ENCODE assay signal across 15 cellular contexts in genomic region chr10:46293832-46294640, GRCh38. TPM values are rescaled to one million over a fixed set of nuclear protein-coding genes. Genes with fewer than 3 reads are reported as not detected.
DNase-seq lines count a peak whose midpoint lies in the region; ATAC-seq and TF ChIP-seq lines count a peak whose summit lies in the region.
"Had no signal": no experiment of that assay in that cellular context is flagged by ENCODE, and none has a peak within 500 bp of the region (broad histone marks: within the 10 kb centered on the region; RNA-seq: fewer than 3 reads in every experiment).

No MANE protein-coding gene starts in this region.

- no peaks in the 10 kb centered on the region for H3K27me3 ChIP-seq in AG04450 (ENCODE audit: control insufficient read depth, insufficient read depth, low read length)
- no peaks in the 10 kb centered on the region for H3K27me3 ChIP-seq in left lung
- H3K27me3 ChIP-seq: dorsolateral prefrontal cortex had no signal

- H3K9me3 ChIP-seq in AG04450 (ENCODE audit: control insufficient read depth, insufficient read depth, low read length) (no peaks in the 10 kb centered on the region), left lung (no peaks in the 10 kb centered on the region)

- H3K4me3 ChIP-seq in AG04450 (ENCODE audit: low read depth, low read length) (no peak overlapping the region), GM12875 (ENCODE audit: low read depth, low read length) (no peak overlapping the region), left lung (no peak overlapping the region)
- H3K4me3 ChIP-seq: dorsolateral prefrontal cortex, GM12878 had no signal

- intact Hi-C loops in left lung (cut with DNase I), result no loop called here

- H3K27ac ChIP-seq in AG04450 (ENCODE audit: low read depth, low read length) (no peak overlapping the region), left lung (no peak overlapping the region)
- H3K27ac ChIP-seq: dorsolateral prefrontal cortex had no signal

- H3K36me3 ChIP-seq in left lung, result no peaks in the 10 kb centered on the region

- DNase-seq in AG04450 (ENCODE audit: low read depth, low spot score) (no peak), left lung (peak; percentile 29 to 76), DMS153 (lab: John Stamatoyannopoulos, UW) (no peak), DMS 273 (lab: John Stamatoyannopoulos, UW; ENCODE audit: unreplicated experiment) (no peak), NCI-H446 (lab: John Stamatoyannopoulos, UW) (no peak)
- DNase-seq: CD8-positive, alpha-beta memory T cell; NCI-H2081; stimulated activated CD4-positive, alpha-beta T cell treated with anti-CD3 and anti-CD28 coated beads, Interleukin-2, amount 100 ng/mL, for 48 hours; stimulated activated naive CD4-positive, alpha-beta T cell treated with Interleukin-2 at 50 U/mL for 16 hours had no signal

- H3K4me1 ChIP-seq in left lung, result peaks cover 2 to 5% of the 10 kb centered on the region in 2 donors

- TF ChIP-seq CTCF in AG04450 (IDR thresholded peaks at IDR 0.05; ENCODE audit: low read depth, low read length) (peak; percentile 23; the same call in 1 of the 2 replicates), GM12875 (IDR thresholded peaks at IDR 0.05; ENCODE audit: borderline replicate concordance, insufficient read depth, low read depth, low read length) (0 out of 2 replicates have a peak, but pooled peaks have one; percentile 4), left lung (IDR thresholded peaks at IDR 0.05) (no peak)

- ATAC-seq in SK-N-SH treated with all-trans-retinoic acid at 6 μM for 48 hours, result peak; percentile 63
- no peak for ATAC-seq in left lung
- ATAC-seq in GM19351 (IDR thresholded peaks at IDR 0.05; ENCODE audit: unreplicated experiment), result no peak
- ATAC-seq: GM12878 had no signal

- POLR2A ChIA-PET in AG04450 (lab: Yijun Ruan, JAX), result no interaction called here

- CTCF ChIA-PET in AG04450 (lab: Charles Lee), result no interaction called here

TF ChIP-seq in SK-N-SH treated with all-trans-retinoic acid at 6 μM for 48 hours, 23 proteins besides CTCF, POLR2A, EP300 and RAD21:
- TF ChIP-seq TOX (CRISPR knock-in tag; IDR thresholded peaks at IDR 0.05; ENCODE audit: borderline replicate concordance) (no peak), ZNF8 (CRISPR knock-in tag; IDR thresholded peaks at IDR 0.05) (no peak), ARNTL (CRISPR knock-in tag; IDR thresholded peaks at IDR 0.05; ENCODE audit: borderline replicate concordance, low read depth) (no peak), ISL1 (CRISPR knock-in tag; IDR thresholded peaks at IDR 0.05) (no peak), OSR1 (CRISPR knock-in tag; IDR thresholded peaks at IDR 0.05) (no peak), GLIS3 (CRISPR knock-in tag; IDR thresholded peaks at IDR 0.05) (no peak), RARB (CRISPR knock-in tag; IDR thresholded peaks at IDR 0.05) (no peak), CSDC2 (CRISPR knock-in tag; IDR thresholded peaks at IDR 0.05) (no peak), POU6F1 (CRISPR knock-in tag; IDR thresholded peaks at IDR 0.05; ENCODE audit: borderline replicate concordance, low read depth) (no peak), CSRNP3 (CRISPR knock-in tag; IDR thresholded peaks at IDR 0.05) (no peak), CREB5 (CRISPR knock-in tag; IDR thresholded peaks at IDR 0.05; ENCODE audit: low read depth) (no peak), ZFP30 (CRISPR knock-in tag; IDR thresholded peaks at IDR 0.05) (no peak), ZNF565 (CRISPR knock-in tag; conservative IDR thresholded peaks at IDR 0.05; ENCODE audit: low read depth) (no peak), ZNF70 (CRISPR knock-in tag; IDR thresholded peaks at IDR 0.05) (no peak), PATZ1 (CRISPR knock-in tag; IDR thresholded peaks at IDR 0.05; ENCODE audit: borderline replicate concordance) (no peak), SNAI2 (CRISPR knock-in tag; IDR thresholded peaks at IDR 0.05) (no peak)

RNA-seq across cellular contexts. Expression of gene ANTXRL, which starts 7.2 kb away (rescaled TPM):
- not detected in 2 replicates for polyA plus RNA-seq in AG04450 (2011; rRNA removed)
- not detected in 2 replicates for polyA minus RNA-seq in AG04450 (2011; rRNA and poly(A)+ RNA removed)
- not detected for total RNA-seq in left lung
- total RNA-seq: CD8-positive, alpha-beta memory T cell; GM12878; lung microvascular endothelial cell had no signal
- polyA plus RNA-seq: CD8-positive, alpha-beta memory T cell; GM12878 had no signal

Comparison
In these comparisons a context has a peak if more than half of its experiments do, and no peak if none do; other contexts are left out.
1. DNase-seq: peak in left lung (2 of 2); none in AG04450 (single experiment), DMS153 (single experiment), DMS 273 (single experiment) and NCI-H446 (0 of 2).
2. CTCF ChIP-seq: peak in AG04450 (single experiment) and GM12875 (single experiment); none in left lung (0 of 2).